ENCODE assay signal across 25 cellular contexts in the genomic region with DNA sequence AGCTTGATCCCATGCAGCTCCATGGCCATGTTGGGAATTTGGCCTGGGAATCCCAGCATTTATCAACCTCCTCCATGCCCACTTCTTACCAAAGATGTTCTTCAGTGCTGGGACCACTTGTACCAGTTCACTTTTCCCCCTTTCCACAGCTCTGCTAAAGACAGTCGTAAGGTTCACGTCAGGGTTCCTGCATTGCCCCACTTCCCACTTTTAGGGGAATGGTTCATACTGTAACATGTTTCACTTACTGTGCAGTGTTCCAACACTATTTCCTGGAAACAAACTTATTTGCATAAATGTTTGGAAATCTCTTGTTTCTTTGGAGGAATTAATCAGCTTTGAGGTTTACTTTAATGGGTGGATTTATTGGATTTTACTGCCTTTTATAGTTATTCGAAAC.
"Had no signal": no experiment of that assay in that cellular context is flagged by ENCODE, and none has a peak within 500 bp of the region (broad histone marks: within the 10 kb centered on the region; RNA-seq: fewer than 3 reads in every experiment).

No MANE protein-coding gene starts in this region.

- DNase-seq: activated CD4-positive, alpha-beta memory T cell treated with anti-CD3 and anti-CD28 coated beads for 36 hours; activated CD4-positive, alpha-beta T cell treated with anti-CD3 and anti-CD28 coated beads, Interleukin-2, amount 10 ng/mL, durations not matched to agents 7 days and 5 days; activated CD4-positive, CD25-positive, alpha-beta regulatory T cell; activated CD8-positive, alpha-beta memory T cell treated with anti-CD3 and anti-CD28 coated beads for 24 hours; activated gamma-delta T cell; activated naive CD4-positive, alpha-beta T cell treated with anti-CD3 and anti-CD28 coated beads, Interleukin-2, amount 10 ng/mL, durations not matched to agents 7 days and 5 days; activated naive CD8-positive, alpha-beta T cell treated with anti-CD3 and anti-CD28 coated beads for 36 hours; activated T-cell treated with anti-CD3 and anti-CD28 coated beads, Interleukin-2, amount 50 U/mL, for 4 hours; brain microvascular endothelial cell; KG1; NCI-H1092; NCI-H1417; NCI-H1694 treated with DMSO at 0.1 percent for 48 hours; NCI-H2081; NCI-H226; NCI-H510A; NCI-H526 treated with DMSO at 0.1 percent for 48 hours; NCI-H82; RPMI8226; T-cell; T-helper 2 cell; T1000 had no signal

- H3K27me3 ChIP-seq: brain microvascular endothelial cell had no signal

- H3K27ac ChIP-seq: brain microvascular endothelial cell, SK-N-MC, VCaP had no signal

- H3K4me3 ChIP-seq: SK-N-MC had no signal

- H3K36me3 ChIP-seq: brain microvascular endothelial cell had no signal

- ATAC-seq: activated T-cell treated with anti-CD3 and anti-CD28 coated beads, Interleukin-2, amount 50 U/mL, for 4 hours; Right ventricle myocardium inferior; T-cell had no signal
